31 cellular contexts compared by ENCODE assay signal in the genomic region with DNA sequence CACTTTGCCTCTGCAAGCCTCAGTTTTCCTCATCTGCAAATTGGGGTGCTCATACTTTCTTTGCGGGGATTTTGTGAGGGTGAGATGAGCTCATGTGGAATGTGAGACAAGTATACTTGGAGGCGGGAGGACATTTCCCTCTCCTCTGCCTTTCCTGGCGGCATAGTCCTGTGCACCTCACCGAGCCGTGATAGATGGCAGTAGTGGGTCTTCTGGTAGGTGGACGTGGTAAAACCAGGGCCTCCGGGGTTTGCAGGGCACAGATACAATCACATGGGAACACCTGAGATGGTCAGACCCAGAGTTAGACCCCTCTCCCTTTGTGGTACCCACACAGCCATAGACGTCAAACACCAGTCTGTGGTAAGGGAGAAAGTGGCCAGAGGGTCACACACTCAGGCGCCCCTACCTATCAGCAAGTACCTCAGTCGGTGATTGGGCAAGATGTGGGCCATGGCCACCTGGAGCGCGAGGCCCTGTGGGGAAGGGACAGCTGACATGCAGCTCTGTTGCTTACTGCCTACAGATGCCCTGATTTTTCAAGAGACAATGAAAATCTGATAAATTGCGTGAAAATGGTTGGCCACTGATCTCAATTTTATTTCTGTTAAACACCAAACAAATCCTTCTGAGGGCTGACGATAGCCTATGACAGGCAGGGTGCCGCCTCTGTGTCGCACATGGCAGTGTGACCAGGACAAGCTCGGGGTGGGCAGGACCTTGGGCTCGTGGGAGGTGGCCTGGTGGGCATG. TPM values are rescaled to one million over a fixed set of nuclear protein-coding genes. Genes with fewer than 3 reads are reported as not detected.
A peak's percentile ranks its signal among the peaks of the same experiment; 100 is the strongest.
DNase-seq lines count a peak whose midpoint lies in the region; ATAC-seq and TF ChIP-seq lines count a peak whose summit lies in the region.
"Had no signal": no experiment of that assay in that cellular context is flagged by ENCODE, and none has a peak within 500 bp of the region (broad histone marks: within the 10 kb centered on the region; RNA-seq: fewer than 3 reads in every experiment).

No MANE protein-coding gene starts in this region.

- no peak for DNase-seq in SK-N-SH
- DNase-seq in Panc1 (ENCODE audit: low read depth, low spot score): no peak
- no peak for DNase-seq in immature natural killer cell
- DNase-seq in upper lobe of left lung: no peak
- DNase-seq in GM10266 (ENCODE audit: extremely low spot score): no peak
- DNase-seq in right cardiac atrium: no peak
- DNase-seq: activated CD4-positive, alpha-beta memory T cell treated with anti-CD3 and anti-CD28 coated beads, Interleukin-2, amount 10 ng/mL, durations not matched to agents 7 days and 5 days; activated CD8-positive, alpha-beta memory T cell treated with anti-CD3 and anti-CD28 coated beads, Interleukin-2, amount 50 U/mL, for 4 hours; activated naive CD4-positive, alpha-beta T cell; activated naive CD8-positive, alpha-beta T cell treated with anti-CD3 and anti-CD28 coated beads, Interleukin-2, amount 50 U/mL, for 24 hours; central memory CD4-positive, alpha-beta T cell; DMS153; foreskin keratinocyte; head of caudate nucleus; left ventricle myocardium superior; MM.1S; naive thymus-derived CD4-positive, alpha-beta T cell; NCI-H1105 treated with DMSO at 0.1 percent for 48 hours; NCI-H187 treated with DMSO at 0.1 percent for 48 hours; NCI-H2171 treated with DMSO at 0.1 percent for 48 hours; NCI-H510A; stimulated activated naive CD4-positive, alpha-beta T cell had no signal

- H3K27ac Mint-ChIP-seq in immature natural killer cell: peak overlapping the region; percentile 30 to 80 (median 74)
- H3K27ac Mint-ChIP-seq: activated CD4-positive, alpha-beta memory T cell treated with anti-CD3 and anti-CD28 coated beads, Interleukin-2, amount 10 ng/mL, durations not matched to agents 7 days and 5 days; activated naive CD8-positive, alpha-beta T cell treated with anti-CD3 and anti-CD28 coated beads, Interleukin-2, amount 50 U/mL, for 24 hours; mesothelial cell of epicardium; naive thymus-derived CD4-positive, alpha-beta T cell; T-helper 1 cell treated with Interleukin-12 subunit alpha and Interleukin-12 subunit beta and Interleukin-4 antibody, amounts not matched to agents 30 μg/mL and 1 μg/mL, for 36 hours had no signal

- H3K4me3 Mint-ChIP-seq in immature natural killer cell: no peak overlapping the region
- H3K4me3 Mint-ChIP-seq: activated CD4-positive, alpha-beta memory T cell treated with anti-CD3 and anti-CD28 coated beads, Interleukin-2, amount 10 ng/mL, durations not matched to agents 7 days and 5 days; activated naive CD8-positive, alpha-beta T cell treated with anti-CD3 and anti-CD28 coated beads, Interleukin-2, amount 50 U/mL, for 24 hours; dendritic cell treated with granulocyte-macrophage colony-stimulating factor and Interleukin-4, amounts not matched to agents 40 ng/mL and 50 ng/mL, for 4 days; mesothelial cell of epicardium; naive thymus-derived CD4-positive, alpha-beta T cell; T-helper 1 cell treated with Interleukin-12 subunit alpha and Interleukin-12 subunit beta and Interleukin-4 antibody, amounts not matched to agents 30 μg/mL and 1 μg/mL, for 36 hours had no signal

- H3K27me3 ChIP-seq in SK-N-SH (ENCODE audit: insufficient read depth) (no peaks in the 10 kb centered on the region), Panc1 (ENCODE audit: control insufficient read depth, insufficient read depth, low read length) (no peaks in the 10 kb centered on the region), upper lobe of left lung (no peaks in the 10 kb centered on the region), right cardiac atrium (ENCODE audit: control insufficient read depth, insufficient read depth) (no peaks in the 10 kb centered on the region)
- H3K27me3 ChIP-seq: esophagus muscularis mucosa, foreskin keratinocyte had no signal

- peaks cover 41 to 76% of the 10 kb centered on the region in 2 donors for H3K4me1 Mint-ChIP-seq in immature natural killer cell
- H3K4me1 Mint-ChIP-seq: activated CD4-positive, alpha-beta memory T cell treated with anti-CD3 and anti-CD28 coated beads, Interleukin-2, amount 10 ng/mL, durations not matched to agents 7 days and 5 days had no signal

- H3K27me3 Mint-ChIP-seq in immature natural killer cell (ENCODE audit: low read depth in 3 of 3): peaks cover 0 to 6% (median 0%) of the 10 kb centered on the region in 3 donors
- H3K27me3 Mint-ChIP-seq: activated CD4-positive, alpha-beta memory T cell treated with anti-CD3 and anti-CD28 coated beads, Interleukin-2, amount 10 ng/mL, durations not matched to agents 7 days and 5 days; activated naive CD8-positive, alpha-beta T cell treated with anti-CD3 and anti-CD28 coated beads, Interleukin-2, amount 50 U/mL, for 24 hours; dendritic cell treated with granulocyte-macrophage colony-stimulating factor and Interleukin-4, amounts not matched to agents 40 ng/mL and 50 ng/mL, for 4 days; naive thymus-derived CD4-positive, alpha-beta T cell had no signal

- H2AFZ ChIP-seq in SK-N-SH (ENCODE audit: low read depth): no peak overlapping the region

- H3K9ac ChIP-seq in SK-N-SH: no peak overlapping the region
- H3K9ac ChIP-seq: KMS-11 had no signal

- BruUV-seq in Panc1 (replicated peaks; lab: Mats Ljungman, UMichigan): no TSS peak

- TF ChIP-seq EP300 in SK-N-SH (IDR thresholded peaks at IDR 0.05; ENCODE audit: borderline replicate concordance in 1 of 2, low read depth in 1 of 2, low read length in 1 of 2) (no peak), upper lobe of left lung (IDR thresholded peaks at IDR 0.05) (no peak)

- H3K4me3 ChIP-seq in SK-N-SH (ENCODE audit: low read depth in 2 of 2, low read length in 1 of 2) (no peak overlapping the region), Panc1 (ENCODE audit: low read depth in 2 of 2, low read length in 2 of 2) (no peak overlapping the region), upper lobe of left lung (no peak overlapping the region), right cardiac atrium (ENCODE audit: low read length) (no peak overlapping the region)
- H3K4me3 ChIP-seq: esophagus muscularis mucosa, SK-N-MC had no signal

- H3K4me2 ChIP-seq in SK-N-SH: no peak overlapping the region
- H3K4me2 ChIP-seq: KMS-11 had no signal

- TF ChIP-seq POLR2A in upper lobe of left lung (IDR thresholded peaks at IDR 0.05): no peak

- H3K9me3 Mint-ChIP-seq in immature natural killer cell: no peaks in the 10 kb centered on the region
- H3K9me3 Mint-ChIP-seq: activated CD4-positive, alpha-beta memory T cell treated with anti-CD3 and anti-CD28 coated beads, Interleukin-2, amount 10 ng/mL, durations not matched to agents 7 days and 5 days; activated naive CD8-positive, alpha-beta T cell treated with anti-CD3 and anti-CD28 coated beads, Interleukin-2, amount 50 U/mL, for 24 hours; dendritic cell treated with granulocyte-macrophage colony-stimulating factor and Interleukin-4, amounts not matched to agents 40 ng/mL and 50 ng/mL, for 4 days; mesothelial cell of epicardium; T-helper 1 cell treated with Interleukin-12 subunit alpha and Interleukin-12 subunit beta and Interleukin-4 antibody, amounts not matched to agents 30 μg/mL and 1 μg/mL, for 36 hours had no signal

- no peak for TF ChIP-seq RAD21 in SK-N-SH (IDR thresholded peaks at IDR 0.05; ENCODE audit: low read length)

- no peaks in the 10 kb centered on the region for H3K9me2 ChIP-seq in SK-N-SH

- H4K20me1 ChIP-seq in SK-N-SH (ENCODE audit: insufficient read depth): peaks cover 6% of the 10 kb centered on the region; the same call in 1 of the 2 replicates

- WGBS in SK-N-SH (ENCODE audit: low lambda C conversion rate): 91% methylated on average over 18 of the region's 18 CpGs
- 93 to 95% methylated on average over 17 to 18 of the region's 18 CpGs for WGBS in upper lobe of left lung, 2 donors
- WGBS in right cardiac atrium: 92% methylated on average over 18 of the region's 18 CpGs

- intact Hi-C loops in Panc1 (cut with micrococcal nuclease; ENCODE audit: unreplicated experiment) (no loop called here), right cardiac atrium (cut with DNase I) (no loop called here)

- TF ChIP-seq CTCF in SK-N-SH (IDR thresholded peaks at IDR 0.05) (0 out of 2 replicates have a peak, but pooled peaks have one; percentile 7), Panc1 (IDR thresholded peaks at IDR 0.05) (no peak), upper lobe of left lung (IDR thresholded peaks at IDR 0.05) (no peak), GM10266 (IDR thresholded peaks at IDR 0.05; ENCODE audit: control insufficient read depth, insufficient read depth, low read depth, missing control alignments) (no peak)

- peaks cover 72% of the 10 kb centered on the region for H3K79me2 ChIP-seq in SK-N-SH (ENCODE audit: insufficient read depth)

- POLR2A ChIA-PET in SK-N-SH (lab: Yijun Ruan, JAX) (no interaction called here), Panc1 (lab: Charles Lee) (no interaction called here)

- H3K9me3 ChIP-seq in SK-N-SH (no peaks in the 10 kb centered on the region), Panc1 (ENCODE audit: control insufficient read depth, insufficient read depth, low read depth, low read length) (no peaks in the 10 kb centered on the region), upper lobe of left lung (no peaks in the 10 kb centered on the region), right cardiac atrium (ENCODE audit: control insufficient read depth, low read length) (no peaks in the 10 kb centered on the region)
- H3K9me3 ChIP-seq: esophagus muscularis mucosa had no signal

- in situ Hi-C loops in Panc1 (cut with HindIII; ENCODE audit: low pct_unique_long_range_greater_than_20kb, low sequenced_read_pairs): no loop called here

- CTCF ChIA-PET in SK-N-SH (lab: Yijun Ruan, JAX) (interaction anchor here (0.6 kb wide), 1 partner anchor 73 kb away, joined by 3 read pairs; the partner anchor contains the start of gene DUSP1), Panc1 (lab: Charles Lee) (no interaction called here)

- no peaks in the 10 kb centered on the region for H3F3A ChIP-seq in SK-N-SH (replicated peaks; ENCODE audit: insufficient read depth)

- H3K36me3 ChIP-seq in SK-N-SH (replicated peaks in 1 of 2; ENCODE audit: control insufficient read depth in 1 of 2, insufficient read depth in 2 of 2, low read length in 1 of 2): peaks cover 3 to 18% of the 10 kb centered on the region in 2 experiments
- H3K36me3 ChIP-seq in Panc1 (ENCODE audit: control insufficient read depth, insufficient read depth, low read length): peaks cover 6% of the 10 kb centered on the region; the same call in 1 of the 2 replicates
- peaks cover 0 to 14% (median 0%) of the 10 kb centered on the region in 4 donors for H3K36me3 ChIP-seq in upper lobe of left lung
- H3K36me3 ChIP-seq: esophagus muscularis mucosa had no signal

- ATAC-seq in SK-N-SH treated with all-trans-retinoic acid at 6 μM for 48 hours (no peak), Panc1 (no peak), upper lobe of left lung (ENCODE audit: low FRiP score in 2 of 2) (no peak), HG02870 (IDR thresholded peaks at IDR 0.05; ENCODE audit: unreplicated experiment) (no peak), right cardiac atrium (no peak)
- ATAC-seq: activated naive CD8-positive, alpha-beta T cell treated with anti-CD3 and anti-CD28 coated beads, Interleukin-2, amount 50 U/mL, for 24 hours; foreskin keratinocyte; left ventricle myocardium superior; naive thymus-derived CD4-positive, alpha-beta T cell had no signal

- H3K4me1 ChIP-seq in SK-N-SH (ENCODE audit: control insufficient read depth in 1 of 2, insufficient read depth in 2 of 2, low read depth in 1 of 2, low read length in 1 of 2): peaks cover 0 to 8% of the 10 kb centered on the region in 2 experiments; a peak in 1 of 4 replicates
- H3K4me1 ChIP-seq in Panc1 (ENCODE audit: control insufficient read depth, insufficient read depth, low read length): peaks cover 52% of the 10 kb centered on the region
- peaks cover 36 to 57% (median 46%) of the 10 kb centered on the region in 4 donors for H3K4me1 ChIP-seq in upper lobe of left lung
- H3K4me1 ChIP-seq in right cardiac atrium (ENCODE audit: control insufficient read depth, insufficient read depth, low read length): peaks cover 4% of the 10 kb centered on the region
- H3K4me1 ChIP-seq: foreskin keratinocyte had no signal

- H3K27ac ChIP-seq in SK-N-SH (ENCODE audit: low read depth in 2 of 2, low read length in 1 of 2): no peak overlapping the region
- peak overlapping the region; percentile 57; the same call in 1 of the 2 replicates for H3K27ac ChIP-seq in Panc1 (ENCODE audit: low read length)
- H3K27ac ChIP-seq in upper lobe of left lung: peak overlapping the region in 3 of 4 donors; percentile 8 to 43 (median 8)
- no peak overlapping the region for H3K27ac ChIP-seq in right cardiac atrium (ENCODE audit: low read length)
- H3K27ac ChIP-seq: 22Rv1, esophagus muscularis mucosa, foreskin keratinocyte, KMS-11, SK-N-MC had no signal

- H3K36me3 Mint-ChIP-seq in immature natural killer cell: peaks cover 0 to 18% (median 0%) of the 10 kb centered on the region in 3 donors

RNA-seq across cellular contexts. Expression of gene ERGIC1, which starts 9.9 kb away (rescaled TPM):
- polyA plus RNA-seq in SK-N-SH (2012; rRNA removed): 101 and 111 TPM in 2 replicates
- polyA plus RNA-seq in SK-N-SH (2012; cell fraction: cytosol; rRNA removed): 69.4 and 95.6 TPM in 2 replicates
- 40.7 and 61.0 TPM in 2 replicates for polyA plus RNA-seq in SK-N-SH (2012; cell fraction: nucleus; rRNA removed)
- 206 TPM for total RNA-seq in Panc1 (2021; ENCODE audit: unreplicated experiment)
- 419 TPM for polyA plus RNA-seq in Panc1 (2012; ENCODE audit: insufficient read length)
- 10 to 100 TPM; 40.7 to 61.9 (median 61.7) TPM for polyA plus RNA-seq in immature natural killer cell
- total RNA-seq in upper lobe of left lung: 100 to 1,000 TPM; 158 to 225 (median 173) TPM
- 10 to 100 TPM; 75.7 to 96.8 (median 86.9) TPM for total RNA-seq in right cardiac atrium
- 73.1 TPM for polyA plus RNA-seq in right cardiac atrium

Comparison
In these comparisons a context has a peak if more than half of its experiments do, and no peak if none do; other contexts are left out.
1. H3K27ac ChIP-seq: peak in Panc1 (single experiment) and upper lobe of left lung (3 of 4); none in SK-N-SH (0 of 2) and right cardiac atrium (single experiment).